In genomic region chr5:141050622-141051525, GRCh38 we compare ENCODE assay signal across 8 cellular contexts. TPM values are rescaled to one million over a fixed set of nuclear protein-coding genes. Genes with fewer than 3 reads are reported as not detected.
DNase-seq lines count a peak whose midpoint lies in the region; ATAC-seq and TF ChIP-seq lines count a peak whose summit lies in the region.

A gene with protein sequence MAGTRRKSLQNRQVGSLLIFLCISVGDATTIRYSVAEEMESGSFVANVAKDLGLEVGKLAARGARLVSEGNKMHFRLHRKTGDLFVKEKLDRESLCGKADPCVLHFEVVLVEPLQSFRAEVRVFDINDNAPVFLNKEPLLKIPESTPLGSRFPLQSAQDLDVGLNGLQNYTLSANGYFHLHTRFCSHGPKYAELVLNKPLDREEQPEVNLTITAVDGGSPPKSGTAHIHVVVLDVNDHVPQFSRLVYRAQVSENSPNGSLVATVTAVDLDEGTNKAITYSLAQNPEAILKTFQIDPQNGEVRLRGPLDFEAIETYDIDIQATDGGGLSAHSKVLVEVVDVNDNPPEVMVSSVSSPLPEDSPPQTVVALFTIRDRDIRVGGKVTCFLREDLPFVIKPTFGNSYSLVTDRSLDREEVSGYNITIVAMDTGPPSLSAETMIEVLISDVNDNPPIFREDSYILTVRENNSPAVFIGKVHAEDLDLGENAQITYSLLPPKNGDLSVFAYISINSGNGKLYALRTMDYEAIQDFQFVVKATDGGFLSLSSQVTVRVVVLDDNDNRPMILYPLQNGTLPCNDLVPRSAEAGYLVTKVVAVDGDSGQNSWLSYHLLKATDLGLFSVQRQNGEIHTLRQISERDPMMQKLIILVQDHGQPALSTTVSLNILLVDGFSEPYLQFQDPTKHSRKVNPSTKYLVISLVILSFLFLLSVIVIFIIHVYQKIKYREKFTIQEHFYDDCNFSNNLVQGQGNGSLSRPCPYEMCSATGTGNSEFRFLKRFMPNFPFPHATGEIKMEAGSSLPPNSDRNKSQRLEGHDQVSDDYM (plus strand): TSS chr5:141051374. CDS start chr5:141051471, 97 bp downstream.

- H3K27ac ChIP-seq in breast epithelium (no peak within 1 kb of the TSS), mesodermal cell (ENCODE audit: low read depth, low read length, severe bottlenecking) (no peak within 1 kb of the TSS)

- H3K27me3 ChIP-seq in breast epithelium = no peaks in the 10 kb centered on the region

- H3K27me3 Mint-ChIP-seq in stimulated activated naive CD8-positive, alpha-beta T cell treated with anti-CD3 and anti-CD28 coated beads, Interleukin-15, Interleukin-2, amounts not matched to agents 100 ng/mL and 50 ng/mL, for 24 hours = peaks cover 54% of the 10 kb centered on the region

- peaks cover 16% of the 10 kb centered on the region for H3K9me3 Mint-ChIP-seq in stimulated activated naive CD8-positive, alpha-beta T cell treated with anti-CD3 and anti-CD28 coated beads, Interleukin-15, Interleukin-2, amounts not matched to agents 100 ng/mL and 50 ng/mL, for 24 hours

- no peaks in the 10 kb centered on the region for H3K36me3 Mint-ChIP-seq in stimulated activated naive CD8-positive, alpha-beta T cell treated with anti-CD3 and anti-CD28 coated beads, Interleukin-15, Interleukin-2, amounts not matched to agents 100 ng/mL and 50 ng/mL, for 24 hours (ENCODE audit: low read depth)

- intact Hi-C loops in breast epithelium (cut with DNase I; ENCODE audit: low total_unique reads) = no loop called here

- peak within 1 kb of the TSS; percentile 15 for H3K4me3 Mint-ChIP-seq in stimulated activated naive CD8-positive, alpha-beta T cell treated with anti-CD3 and anti-CD28 coated beads, Interleukin-15, Interleukin-2, amounts not matched to agents 100 ng/mL and 50 ng/mL, for 24 hours

- WGBS in mesodermal cell (ENCODE audit: insufficient coverage in 2 of 2), 2 experiments = 6 to 13% methylated on average over 11 to 19 of the region's 20 CpGs

- H3K4me1 ChIP-seq in breast epithelium (peaks cover 0 to 5% of the 10 kb centered on the region in 2 donors), mesodermal cell (ENCODE audit: control insufficient read depth, insufficient read depth, low read length, poor library complexity, severe bottlenecking) (peaks cover 6% of the 10 kb centered on the region)

- no peaks in the 10 kb centered on the region for H3K9me3 ChIP-seq in breast epithelium
- peaks cover 3% of the 10 kb centered on the region for H3K9me3 ChIP-seq in mesodermal cell (ENCODE audit: control insufficient read depth, low read length)

- H3K4me3 ChIP-seq in breast epithelium = peak within 1 kb of the TSS; percentile 39 to 71 (median 64)
- peak within 1 kb of the TSS; percentile 44 for H3K4me3 ChIP-seq in mesodermal cell (ENCODE audit: extremely low read depth, insufficient read depth, low read length, poor library complexity, severe bottlenecking)

- H3K36me3 ChIP-seq in breast epithelium (no peaks in the 10 kb centered on the region), mesodermal cell (ENCODE audit: control insufficient read depth, insufficient read depth, low read length) (no peaks in the 10 kb centered on the region)

- TF ChIP-seq CTCF in breast epithelium (IDR thresholded peaks at IDR 0.05) = no peak

- no peak for DNase-seq in stimulated activated naive CD8-positive, alpha-beta T cell treated with anti-CD3 and anti-CD28 coated beads, Interleukin-15, Interleukin-2, amounts not matched to agents 100 U/mL and 50 U/mL, for 24 hours
- DNase-seq in breast epithelium (ENCODE audit: low spot score in 2 of 2) = no peak
- DNase-seq in 8988T = no peak
- no peak for DNase-seq in epidermal melanocyte (ENCODE audit: insufficient read length, low spot score)
- DNase-seq in stimulated activated CD4-positive, alpha-beta T cell treated with anti-CD3 and anti-CD28 coated beads, Interleukin-12 subunit alpha, Interleukin-12 subunit beta, amount 100 ng/mL, for 4 hours = no peak

- H3K27ac Mint-ChIP-seq in stimulated activated naive CD8-positive, alpha-beta T cell treated with anti-CD3 and anti-CD28 coated beads, Interleukin-15, Interleukin-2, amounts not matched to agents 100 ng/mL and 50 ng/mL, for 24 hours = no peak within 1 kb of the TSS

- no peak for TF ChIP-seq POLR2A in breast epithelium (IDR thresholded peaks at IDR 0.05)

- no peak for ATAC-seq in stimulated activated naive CD8-positive, alpha-beta T cell treated with anti-CD3 and anti-CD28 coated beads, Interleukin-15, Interleukin-2, amounts not matched to agents 100 U/mL and 50 U/mL, for 24 hours
- ATAC-seq in HG03097 (IDR thresholded peaks at IDR 0.05; ENCODE audit: low FRiP score, unreplicated experiment) = no peak

- peaks cover 4% of the 10 kb centered on the region for H3K4me1 Mint-ChIP-seq in stimulated activated naive CD8-positive, alpha-beta T cell treated with anti-CD3 and anti-CD28 coated beads, Interleukin-15, Interleukin-2, amounts not matched to agents 100 ng/mL and 50 ng/mL, for 24 hours (ENCODE audit: low read depth)

RNA-seq across cellular contexts. Expression of the gene that starts here (rescaled TPM):
- under 1 TPM in 2 of 3 donors, not detected in 1; under 0.01 TPM for total RNA-seq in breast epithelium
- polyA plus RNA-seq in mesodermal cell (2013, experiment 1 of 2) = not detected
- polyA plus RNA-seq in mesodermal cell (2013, experiment 2 of 2) = not detected
